ENCODE assay signal across 12 cellular contexts in genomic region chr16:23365602-23366240, GRCh38.
DNase-seq lines count a peak whose midpoint lies in the region; ATAC-seq and TF ChIP-seq lines count a peak whose summit lies in the region.
"Had no signal": no experiment of that assay in that cellular context is flagged by ENCODE, and none has a peak within 500 bp of the region (broad histone marks: within the 10 kb centered on the region; RNA-seq: fewer than 3 reads in every experiment).

No MANE protein-coding gene starts in this region.

- peak; percentile 36 for ATAC-seq in aorta (ENCODE audit: low FRiP score)

- no peak for TF ChIP-seq CTCF in GM13977 (IDR thresholded peaks at IDR 0.05; ENCODE audit: extremely low read depth, insufficient read depth, missing control alignments)

- in situ Hi-C loops in GM13977 (cut with MboI; ENCODE audit: low pct_unique_long_range_greater_than_20kb, low sequenced_read_pairs, unreplicated experiment), result no loop called here

- no peaks in the 10 kb centered on the region for H3K9me3 ChIP-seq in aorta (ENCODE audit: control insufficient read depth, low read length)
- H3K9me3 ChIP-seq: esophagus squamous epithelium had no signal

- H3K4me3 ChIP-seq in aorta (ENCODE audit: low read length in 2 of 2), result no peak overlapping the region
- H3K4me3 ChIP-seq: esophagus squamous epithelium had no signal

- WGBS in aorta, 2 donors, result 26 to 28% methylated on average over 5 of the region's 5 CpGs

- peak; percentile 7 for DNase-seq in stimulated activated CD4-positive, alpha-beta T cell treated with anti-CD3 and anti-CD28 coated beads, Interleukin-15, amount 100 ng/mL, for 24 hours
- DNase-seq in stimulated activated CD4-positive, alpha-beta T cell treated with anti-CD3 and anti-CD28 coated beads, Interleukin-4, amount 100 ng/mL, for 24 hours, result no peak
- DNase-seq in NCI-H774 (lab: John Stamatoyannopoulos, UW) (peak; percentile 22), dermis blood vessel endothelial cell (peak; percentile 91), aorta (no peak), GM13977 (ENCODE audit: low spot score) (no peak), islet precursor cell (no peak)
- DNase-seq in stimulated activated CD4-positive, alpha-beta T cell treated with anti-CD3 and anti-CD28 coated beads, Interleukin-4, amount 100 ng/mL, for 4 hours, result no peak
- DNase-seq: esophagus squamous epithelium, NCI-H1436 treated with DMSO at 0.1 percent for 48 hours, small intestine, T1000 had no signal

- H3K4me1 ChIP-seq in aorta (ENCODE audit: control insufficient read depth in 1 of 2, insufficient read depth in 2 of 2, low read length in 2 of 2), result no peaks in the 10 kb centered on the region

- H3K36me3 ChIP-seq in aorta (ENCODE audit: control insufficient read depth in 1 of 2, insufficient read depth in 2 of 2, low read length in 1 of 2), result no peaks in the 10 kb centered on the region

- no peaks in the 10 kb centered on the region for H3K27me3 ChIP-seq in aorta (ENCODE audit: control insufficient read depth in 1 of 2, insufficient read depth in 2 of 2, low read length in 1 of 2)

- intact Hi-C loops in aorta (cut with DNase I), result no loop called here

- no peak overlapping the region for H3K27ac ChIP-seq in aorta (ENCODE audit: low read depth in 1 of 2, low read length in 2 of 2)

Comparison
In these comparisons a context has a peak if more than half of its experiments do, and no peak if none do; other contexts are left out.
1. DNase-seq: peak in stimulated activated CD4-positive, alpha-beta T cell treated with anti-CD3 and anti-CD28 coated beads, Interleukin-15, amount 100 ng/mL, for 24 hours (single experiment), NCI-H774 (single experiment) and dermis blood vessel endothelial cell (single experiment); none in stimulated activated CD4-positive, alpha-beta T cell treated with anti-CD3 and anti-CD28 coated beads, Interleukin-4, amount 100 ng/mL, for 24 hours (single experiment), aorta (0 of 2), GM13977 (single experiment), stimulated activated CD4-positive, alpha-beta T cell treated with anti-CD3 and anti-CD28 coated beads, Interleukin-4, amount 100 ng/mL, for 4 hours (0 of 2) and islet precursor cell (single experiment).